In the genomic region with DNA sequence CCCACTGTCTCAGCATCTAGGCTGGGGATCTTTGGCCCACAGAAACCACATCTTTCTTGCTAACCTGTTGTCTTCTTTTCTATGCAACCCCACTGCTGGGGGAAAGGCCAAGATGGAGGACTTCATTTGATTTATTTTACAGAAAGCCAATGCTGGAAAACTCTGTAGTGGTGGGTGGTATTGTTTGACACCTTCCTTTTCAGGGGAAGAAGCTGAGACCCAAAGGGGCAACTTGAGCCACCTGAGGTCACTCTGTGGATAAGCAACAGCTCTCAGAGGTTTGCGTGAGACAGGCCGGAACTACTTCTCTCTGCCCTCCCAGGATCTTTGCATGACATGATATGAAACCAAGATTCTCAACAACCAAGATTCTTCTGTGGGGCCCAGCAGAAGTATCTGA, we compare ENCODE assay signal across 21 cellular contexts.
A peak's percentile ranks its signal among the peaks of the same experiment; 100 is the strongest.
DNase-seq lines count a peak whose midpoint lies in the region; ATAC-seq and TF ChIP-seq lines count a peak whose summit lies in the region.
"Had no signal": no experiment of that assay in that cellular context is flagged by ENCODE, and none has a peak within 500 bp of the region (broad histone marks: within the 10 kb centered on the region; RNA-seq: fewer than 3 reads in every experiment).

No MANE protein-coding gene starts in this region.

- H3K9me3 ChIP-seq in esophagus squamous epithelium, result no peaks in the 10 kb centered on the region
- H3K9me3 ChIP-seq: heart left ventricle, uterus had no signal

- H3K4me1 Mint-ChIP-seq in natural killer cell treated with Interleukin-12 subunit alpha and Interleukin-12 subunit beta and Interleukin-15 and Interleukin-18, amount 100 ng/mL, for 72 hours (ENCODE audit: low read depth in 2 of 2), result peaks cover 8 to 20% of the 10 kb centered on the region in 2 donors
- H3K4me1 Mint-ChIP-seq in natural killer cell, result peaks cover 16 to 21% of the 10 kb centered on the region in 2 donors
- peaks cover 79% of the 10 kb centered on the region for H3K4me1 Mint-ChIP-seq in activated T-helper 2 cell treated with anti-CD3 and anti-CD28 coated beads, Interferon-gamma antibody, Interleukin-2, Interleukin-4, amounts not matched to agents 10 μg/mL and 5 μg/mL and 100 μg/mL, durations not matched to agents 14 hours and 24 hours and 36 hours (ENCODE audit: low read depth)
- peaks cover 23% of the 10 kb centered on the region for H3K4me1 Mint-ChIP-seq in stimulated activated naive CD8-positive, alpha-beta T cell treated with anti-CD3 and anti-CD28 coated beads, Interleukin-15, Interleukin-2, amounts not matched to agents 100 ng/mL and 50 ng/mL, for 24 hours (ENCODE audit: low read depth)

- H3K4me3 ChIP-seq in Jurkat, Clone E6-1 (ENCODE audit: low read length), result no peak overlapping the region
- no peak overlapping the region for H3K4me3 ChIP-seq in esophagus squamous epithelium
- H3K4me3 ChIP-seq: heart left ventricle, K562, uterus had no signal

- no peak for DNase-seq in natural killer cell treated with Interleukin-12 subunit alpha and Interleukin-12 subunit beta and Interleukin-15 and Interleukin-18, amount 100 ng/mL, for 72 hours (ENCODE audit: low spot score)
- DNase-seq in natural killer cell, result no peak
- DNase-seq in Jurkat, Clone E6-1 (ENCODE audit: low read depth, low spot score), result peak; percentile 7
- DNase-seq in activated T-helper 2 cell treated with anti-CD3 and anti-CD28 coated beads, Interferon-gamma antibody, Interleukin-2, Interleukin-4, amounts not matched to agents 10 μg/mL and 5 μg/mL and 100 μg/mL, durations not matched to agents 14 hours and 24 hours and 36 hours (ENCODE audit: low spot score), result peak; percentile 70
- no peak for DNase-seq in esophagus squamous epithelium (lab: John Stamatoyannopoulos, UW)
- DNase-seq in AG20443 (ENCODE audit: low spot score), result no peak
- DNase-seq: aorta; Calu3; endodermal cell; heart left ventricle; MV-4-11; NCI-H2029; NCI-H524; occipital lobe; stimulated activated CD4-positive, alpha-beta T cell treated with anti-CD3 and anti-CD28 coated beads, Interleukin-12 subunit alpha, Interleukin-12 subunit beta, amount 100 ng/mL, for 4 hours; SW 1271; uterus had no signal

- H3K4me3 Mint-ChIP-seq in natural killer cell treated with Interleukin-12 subunit alpha and Interleukin-12 subunit beta and Interleukin-15 and Interleukin-18, amount 100 ng/mL, for 72 hours, result no peak overlapping the region
- no peak overlapping the region for H3K4me3 Mint-ChIP-seq in natural killer cell
- peak overlapping the region; percentile 65 for H3K4me3 Mint-ChIP-seq in activated T-helper 2 cell treated with anti-CD3 and anti-CD28 coated beads, Interferon-gamma antibody, Interleukin-2, Interleukin-4, amounts not matched to agents 10 μg/mL and 5 μg/mL and 100 μg/mL, durations not matched to agents 14 hours and 24 hours and 36 hours (ENCODE audit: low read depth)
- peak overlapping the region; percentile 25 for H3K4me3 Mint-ChIP-seq in stimulated activated naive CD8-positive, alpha-beta T cell treated with anti-CD3 and anti-CD28 coated beads, Interleukin-15, Interleukin-2, amounts not matched to agents 100 ng/mL and 50 ng/mL, for 24 hours
- H3K4me3 Mint-ChIP-seq: endodermal cell had no signal

- peak overlapping the region; percentile 73 to 93 for H3K27ac Mint-ChIP-seq in natural killer cell treated with Interleukin-12 subunit alpha and Interleukin-12 subunit beta and Interleukin-15 and Interleukin-18, amount 100 ng/mL, for 72 hours
- H3K27ac Mint-ChIP-seq in natural killer cell, result no peak overlapping the region
- H3K27ac Mint-ChIP-seq in activated T-helper 2 cell treated with anti-CD3 and anti-CD28 coated beads, Interferon-gamma antibody, Interleukin-2, Interleukin-4, amounts not matched to agents 10 μg/mL and 5 μg/mL and 100 μg/mL, durations not matched to agents 14 hours and 24 hours and 36 hours, result peak overlapping the region; percentile 98
- peak overlapping the region; percentile 91 for H3K27ac Mint-ChIP-seq in stimulated activated naive CD8-positive, alpha-beta T cell treated with anti-CD3 and anti-CD28 coated beads, Interleukin-15, Interleukin-2, amounts not matched to agents 100 ng/mL and 50 ng/mL, for 24 hours
- H3K27ac Mint-ChIP-seq: endodermal cell had no signal

- 94 to 100% methylated on average over 2 of the region's 2 CpGs for WGBS in esophagus squamous epithelium, 2 donors

- H3K9me3 Mint-ChIP-seq in natural killer cell treated with Interleukin-12 subunit alpha and Interleukin-12 subunit beta and Interleukin-15 and Interleukin-18, amount 100 ng/mL, for 72 hours, result peaks cover 2% of the 10 kb centered on the region
- no peaks in the 10 kb centered on the region for H3K9me3 Mint-ChIP-seq in natural killer cell
- H3K9me3 Mint-ChIP-seq in activated T-helper 2 cell treated with anti-CD3 and anti-CD28 coated beads, Interferon-gamma antibody, Interleukin-2, Interleukin-4, amounts not matched to agents 10 μg/mL and 5 μg/mL and 100 μg/mL, durations not matched to agents 14 hours and 24 hours and 36 hours, result peaks cover 17% of the 10 kb centered on the region
- no peaks in the 10 kb centered on the region for H3K9me3 Mint-ChIP-seq in stimulated activated naive CD8-positive, alpha-beta T cell treated with anti-CD3 and anti-CD28 coated beads, Interleukin-15, Interleukin-2, amounts not matched to agents 100 ng/mL and 50 ng/mL, for 24 hours
- H3K9me3 Mint-ChIP-seq: endodermal cell had no signal

- ATAC-seq in natural killer cell treated with Interleukin-12 subunit alpha and Interleukin-12 subunit beta and Interleukin-15 and Interleukin-18, amount 100 ng/mL, for 72 hours, result peak in 1 of 2 donors; percentile 38
- no peak for ATAC-seq in natural killer cell
- ATAC-seq in GM18858 (IDR thresholded peaks at IDR 0.05; ENCODE audit: unreplicated experiment), result no peak
- ATAC-seq: HCT116, heart left ventricle, K562 had no signal

- no peaks in the 10 kb centered on the region for H3K36me3 ChIP-seq in esophagus squamous epithelium
- H3K36me3 ChIP-seq: heart left ventricle, uterus had no signal

- H3K27me3 ChIP-seq in esophagus squamous epithelium, result no peaks in the 10 kb centered on the region
- H3K27me3 ChIP-seq: heart left ventricle, uterus had no signal

- no peak for TF ChIP-seq CTCF in natural killer cell (IDR thresholded peaks at IDR 0.05)
- TF ChIP-seq CTCF in esophagus squamous epithelium (IDR thresholded peaks at IDR 0.05), result no peak

- intact Hi-C loops in natural killer cell (cut with micrococcal nuclease), result no loop called here
- intact Hi-C loops in activated T-helper 2 cell treated with anti-CD3 and anti-CD28 coated beads, Interferon-gamma antibody, Interleukin-2, Interleukin-4, amounts not matched to agents 10 μg/mL and 5 μg/mL and 100 μg/mL, durations not matched to agents 14 hours and 24 hours and 36 hours (cut with micrococcal nuclease), result loop anchor here (1.0 to 2.0 kb wide), 8 partner anchors 10 to 483 kb away; no protein-coding TSS in a partner anchor
- intact Hi-C loops in esophagus squamous epithelium (cut with DNase I), result no loop called here

- H3K4me1 ChIP-seq in esophagus squamous epithelium, result no peaks in the 10 kb centered on the region
- H3K4me1 ChIP-seq: heart left ventricle, uterus had no signal

- peaks cover 4 to 9% of the 10 kb centered on the region in 2 donors for H3K27me3 Mint-ChIP-seq in natural killer cell treated with Interleukin-12 subunit alpha and Interleukin-12 subunit beta and Interleukin-15 and Interleukin-18, amount 100 ng/mL, for 72 hours
- peaks cover 4 to 6% of the 10 kb centered on the region in 2 donors for H3K27me3 Mint-ChIP-seq in natural killer cell (ENCODE audit: low read depth in 2 of 2)
- H3K27me3 Mint-ChIP-seq in activated T-helper 2 cell treated with anti-CD3 and anti-CD28 coated beads, Interferon-gamma antibody, Interleukin-2, Interleukin-4, amounts not matched to agents 10 μg/mL and 5 μg/mL and 100 μg/mL, durations not matched to agents 14 hours and 24 hours and 36 hours (ENCODE audit: low read depth), result no peaks in the 10 kb centered on the region
- H3K27me3 Mint-ChIP-seq in stimulated activated naive CD8-positive, alpha-beta T cell treated with anti-CD3 and anti-CD28 coated beads, Interleukin-15, Interleukin-2, amounts not matched to agents 100 ng/mL and 50 ng/mL, for 24 hours, result no peaks in the 10 kb centered on the region

- H3K36me3 Mint-ChIP-seq in natural killer cell treated with Interleukin-12 subunit alpha and Interleukin-12 subunit beta and Interleukin-15 and Interleukin-18, amount 100 ng/mL, for 72 hours, result no peaks in the 10 kb centered on the region
- H3K36me3 Mint-ChIP-seq in natural killer cell, result no peaks in the 10 kb centered on the region
- H3K36me3 Mint-ChIP-seq in activated T-helper 2 cell treated with anti-CD3 and anti-CD28 coated beads, Interferon-gamma antibody, Interleukin-2, Interleukin-4, amounts not matched to agents 10 μg/mL and 5 μg/mL and 100 μg/mL, durations not matched to agents 14 hours and 24 hours and 36 hours (ENCODE audit: low read depth), result peaks cover 40% of the 10 kb centered on the region
- H3K36me3 Mint-ChIP-seq in stimulated activated naive CD8-positive, alpha-beta T cell treated with anti-CD3 and anti-CD28 coated beads, Interleukin-15, Interleukin-2, amounts not matched to agents 100 ng/mL and 50 ng/mL, for 24 hours (ENCODE audit: low read depth), result no peaks in the 10 kb centered on the region

- no peak for TF ChIP-seq POLR2A in esophagus squamous epithelium (IDR thresholded peaks at IDR 0.05)

- H3K27ac ChIP-seq in esophagus squamous epithelium, result no peak overlapping the region
- H3K27ac ChIP-seq: heart left ventricle, uterus had no signal

Comparison
In these comparisons a context has a peak if more than half of its experiments do, and no peak if none do; other contexts are left out.
1. H3K27ac Mint-ChIP-seq: peak in natural killer cell treated with Interleukin-12 subunit alpha and Interleukin-12 subunit beta and Interleukin-15 and Interleukin-18, amount 100 ng/mL, for 72 hours (2 of 2), activated T-helper 2 cell treated with anti-CD3 and anti-CD28 coated beads, Interferon-gamma antibody, Interleukin-2, Interleukin-4, amounts not matched to agents 10 μg/mL and 5 μg/mL and 100 μg/mL, durations not matched to agents 14 hours and 24 hours and 36 hours (single experiment) and stimulated activated naive CD8-positive, alpha-beta T cell treated with anti-CD3 and anti-CD28 coated beads, Interleukin-15, Interleukin-2, amounts not matched to agents 100 ng/mL and 50 ng/mL, for 24 hours (single experiment); none in natural killer cell (0 of 2).
2. DNase-seq: peak in Jurkat, Clone E6-1 (single experiment) and activated T-helper 2 cell treated with anti-CD3 and anti-CD28 coated beads, Interferon-gamma antibody, Interleukin-2, Interleukin-4, amounts not matched to agents 10 μg/mL and 5 μg/mL and 100 μg/mL, durations not matched to agents 14 hours and 24 hours and 36 hours (single experiment); none in natural killer cell treated with Interleukin-12 subunit alpha and Interleukin-12 subunit beta and Interleukin-15 and Interleukin-18, amount 100 ng/mL, for 72 hours (single experiment), natural killer cell (single experiment), esophagus squamous epithelium (single experiment) and AG20443 (single experiment).
3. H3K4me3 Mint-ChIP-seq: peak in activated T-helper 2 cell treated with anti-CD3 and anti-CD28 coated beads, Interferon-gamma antibody, Interleukin-2, Interleukin-4, amounts not matched to agents 10 μg/mL and 5 μg/mL and 100 μg/mL, durations not matched to agents 14 hours and 24 hours and 36 hours (single experiment) and stimulated activated naive CD8-positive, alpha-beta T cell treated with anti-CD3 and anti-CD28 coated beads, Interleukin-15, Interleukin-2, amounts not matched to agents 100 ng/mL and 50 ng/mL, for 24 hours (single experiment); none in natural killer cell treated with Interleukin-12 subunit alpha and Interleukin-12 subunit beta and Interleukin-15 and Interleukin-18, amount 100 ng/mL, for 72 hours (single experiment) and natural killer cell (single experiment).